ENCODE assay signal across 6 cellular contexts in genomic region chr11:119055901-119056300, GRCh38. TPM values are rescaled to one million over a fixed set of nuclear protein-coding genes. Genes with fewer than 3 reads are reported as not detected.
A peak's percentile ranks its signal among the peaks of the same experiment; 100 is the strongest.
DNase-seq lines count a peak whose midpoint lies in the region; ATAC-seq and TF ChIP-seq lines count a peak whose summit lies in the region.

No MANE protein-coding gene starts in this region.

- intact Hi-C loops in mucosa of descending colon (cut with DNase I, micrococcal nuclease): no loop called here

- H3K36me3 ChIP-seq in mucosa of stomach (ENCODE audit: control insufficient read depth, insufficient read depth, low read length) (peaks cover 24% of the 10 kb centered on the region), mucosa of descending colon (ENCODE audit: low read depth) (no peaks in the 10 kb centered on the region)

- H3K9ac ChIP-seq in mucosa of stomach (ENCODE audit: low read length): peak overlapping the region; percentile 75

- TF ChIP-seq CTCF in mucosa of descending colon (IDR thresholded peaks at IDR 0.05): no peak

- H3K9me3 ChIP-seq in mucosa of stomach (ENCODE audit: control insufficient read depth, low read length): no peaks in the 10 kb centered on the region
- H3K9me3 ChIP-seq in mucosa of descending colon: no peaks in the 10 kb centered on the region

- ATAC-seq in mucosa of descending colon: no peak

- DNase-seq in ACHN: peak; percentile 48
- peak; percentile 46 for DNase-seq in HT1080 (ENCODE audit: low read depth)
- DNase-seq in amniotic epithelial cell (ENCODE audit: low read depth): peak; percentile 24
- DNase-seq in mucosa of descending colon: no peak
- no peak for DNase-seq in NK-92 (lab: John Stamatoyannopoulos, UW; ENCODE audit: unreplicated experiment)

- in situ Hi-C loops in ACHN (cut with HindIII; ENCODE audit: low pct_ligation_motif_present, low pct_unique_long_range_greater_than_20kb, low sequenced_read_pairs): no loop called here

- H3K4me3 ChIP-seq in mucosa of stomach (ENCODE audit: low read length) (peak overlapping the region; percentile 60), mucosa of descending colon (no peak overlapping the region)

- H3K4me1 ChIP-seq in mucosa of stomach (ENCODE audit: control insufficient read depth, insufficient read depth, low read length) (peaks cover 15% of the 10 kb centered on the region), mucosa of descending colon (ENCODE audit: low read depth) (peaks cover 16% of the 10 kb centered on the region)

- no peaks in the 10 kb centered on the region for H3K27me3 ChIP-seq in mucosa of stomach (ENCODE audit: control insufficient read depth, insufficient read depth, low read length)

RNA-seq across cellular contexts. Expression of gene HYOU1, which starts 1.1 kb away (rescaled TPM):
- total RNA-seq in HT1080 (2014; rRNA removed; shearing (Covaris generic)): 123 and 139 TPM in 2 replicates
- polyA plus RNA-seq in HT1080 (2015; cell fraction: cytosol; rRNA removed): 99.8 and 114 TPM in 2 replicates
- 429 and 436 TPM in 2 replicates for polyA plus RNA-seq in HT1080 (2015; cell fraction: nucleus; rRNA removed)
- 100 to 1,000 TPM in 2 of 3 donors, 10 to 100 TPM in 1; 82.0 to 119 (median 101) TPM for total RNA-seq in mucosa of descending colon

RNA-seq across cellular contexts. Expression of gene VPS11, which starts 11.7 kb away (rescaled TPM):
- total RNA-seq in HT1080 (2014; rRNA removed; shearing (Covaris generic)): 24.9 and 29.0 TPM in 2 replicates
- 10.4 and 10.7 TPM in 2 replicates for polyA plus RNA-seq in HT1080 (2015; cell fraction: cytosol; rRNA removed)
- polyA plus RNA-seq in HT1080 (2015; cell fraction: nucleus; rRNA removed): 32.2 and 35.1 TPM in 2 replicates
- total RNA-seq in mucosa of descending colon: 10 to 100 TPM; 26.1 to 34.8 (median 29.1) TPM

RNA-seq across cellular contexts. Expression of gene SLC37A4, which starts 25.2 kb away (rescaled TPM):
- 26.6 and 32.1 TPM in 2 replicates for total RNA-seq in HT1080 (2014; rRNA removed; shearing (Covaris generic))
- polyA plus RNA-seq in HT1080 (2015; cell fraction: cytosol; rRNA removed): 37.7 and 38.6 TPM in 2 replicates
- polyA plus RNA-seq in HT1080 (2015; cell fraction: nucleus; rRNA removed): 67.6 and 69.0 TPM in 2 replicates
- total RNA-seq in mucosa of descending colon: 10 to 100 TPM; 23.3 to 70.8 (median 57.0) TPM

RNA-seq across cellular contexts. Expression of gene HMBS, which starts 28.8 kb away (rescaled TPM):
- 6.1 and 9.3 TPM in 2 replicates for total RNA-seq in HT1080 (2014; rRNA removed; shearing (Covaris generic))
- 46.0 and 56.4 TPM in 2 replicates for polyA plus RNA-seq in HT1080 (2015; cell fraction: cytosol; rRNA removed)
- polyA plus RNA-seq in HT1080 (2015; cell fraction: nucleus; rRNA removed): 60.3 and 62.5 TPM in 2 replicates
- 10 to 100 TPM; 17.2 to 27.8 (median 19.5) TPM for total RNA-seq in mucosa of descending colon

RNA-seq across cellular contexts. Expression of gene TRAPPC4, which starts 37.3 kb away (rescaled TPM):
- total RNA-seq in HT1080 (2014; rRNA removed; shearing (Covaris generic)): 154 and 181 TPM in 2 replicates
- 84.7 and 101 TPM in 2 replicates for polyA plus RNA-seq in HT1080 (2015; cell fraction: cytosol; rRNA removed)
- 78.3 and 84.6 TPM in 2 replicates for polyA plus RNA-seq in HT1080 (2015; cell fraction: nucleus; rRNA removed)
- 10 to 100 TPM; 52.7 to 58.4 (median 57.4) TPM for total RNA-seq in mucosa of descending colon

Comparison
In these comparisons a context has a peak if more than half of its experiments do, and no peak if none do; other contexts are left out.
1. DNase-seq: peak in ACHN (single experiment), HT1080 (single experiment) and amniotic epithelial cell (single experiment); none in mucosa of descending colon (0 of 3) and NK-92 (single experiment).